8 cellular contexts compared by ENCODE assay signal in the genomic region with DNA sequence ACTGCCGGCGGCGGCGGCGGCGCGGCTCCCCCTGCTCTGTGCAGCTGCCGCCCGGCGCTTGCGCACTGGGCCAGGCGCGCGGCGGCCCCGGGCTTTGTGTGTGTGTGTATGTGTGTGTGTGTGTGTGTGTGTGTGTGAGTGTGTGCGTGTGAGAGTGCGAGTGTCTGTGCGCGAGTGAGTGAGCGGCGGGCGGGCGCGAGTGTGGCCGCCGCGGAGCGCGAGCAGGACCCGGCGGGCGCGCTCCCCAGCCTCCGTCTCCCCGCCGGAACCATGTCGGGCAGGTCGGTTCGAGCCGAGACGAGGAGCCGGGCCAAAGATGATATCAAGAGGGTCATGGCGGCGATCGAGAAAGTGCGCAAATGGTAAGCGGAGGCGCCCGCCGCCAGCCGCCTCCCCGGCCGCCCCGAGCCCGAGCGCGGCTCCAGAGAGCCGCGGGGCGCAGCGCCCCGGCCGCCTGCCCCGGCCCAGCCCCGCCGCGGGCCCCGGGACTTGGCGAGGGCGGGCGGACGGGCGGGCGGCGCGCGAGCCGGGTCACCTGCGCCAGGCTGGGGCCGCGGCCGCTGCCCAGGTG. TPM values are rescaled to one million over a fixed set of nuclear protein-coding genes. Genes with fewer than 3 reads are reported as not detected.
DNase-seq lines count a peak whose midpoint lies in the region; ATAC-seq, FAIRE-seq and TF ChIP-seq lines count a peak whose summit lies in the region.

BCL7A (plus strand) TSS at position 63 of the 571 bp plus-strand sequence; CDS start at position 271, 208 bp downstream.

- H3K4me2 ChIP-seq in parathyroid adenoma (ENCODE audit: low read length) = peak within 1 kb of the TSS; percentile 88

- intact Hi-C loops in heart left ventricle (cut with DNase I) = loop anchor here in 5 of 10 donors (5.0 to 10.0 kb wide), 4 partner anchors 55 to 105 kb away; partner anchors contain the start of gene CFAP251 (in 4 of the 5)

- peak within 1 kb of the TSS; percentile 79 for H3K9ac ChIP-seq in adipocyte (ENCODE audit: low read length)
- H3K9ac ChIP-seq in parathyroid adenoma = peak within 1 kb of the TSS; percentile 77

- ATAC-seq in heart left ventricle = peak; percentile 57 to 84 (median 77)
- no peak for ATAC-seq in GM21447 (IDR thresholded peaks at IDR 0.05; ENCODE audit: unreplicated experiment)

- H3K79me2 ChIP-seq in parathyroid adenoma = peaks cover 27% of the 10 kb centered on the region

- in situ Hi-C loops in KBM-7 (cut with MboI; ENCODE audit: low pct_unique_long_range_greater_than_20kb, low sequenced_read_pairs) = no loop called here

- no peaks in the 10 kb centered on the region for H3K27me3 ChIP-seq in SJSA1 (replicated peaks)
- H3K27me3 ChIP-seq in adipocyte (replicated peaks; ENCODE audit: control insufficient read depth, insufficient read depth, low read length) = no peaks in the 10 kb centered on the region
- H3K27me3 ChIP-seq in heart left ventricle = peaks cover 0 to 11% (median 0%) of the 10 kb centered on the region in 9 donors
- H3K27me3 ChIP-seq in parathyroid adenoma (ENCODE audit: control insufficient read depth, insufficient read depth, low read length) = no peaks in the 10 kb centered on the region

- H3K27ac ChIP-seq in SJSA1 = peak within 1 kb of the TSS; percentile 21; the same call in 1 of the 2 replicates
- H3K27ac ChIP-seq in heart left ventricle = peak within 1 kb of the TSS; percentile 72 to 94 (median 81)
- H3K27ac ChIP-seq in parathyroid adenoma = peak within 1 kb of the TSS; percentile 87

- no peak for TF ChIP-seq POLR2A in heart left ventricle (IDR thresholded peaks at IDR 0.05)

- DNase-seq in EL (peak; percentile 69), KBM-7 (peak; percentile 93), SJSA1 (ENCODE audit: low read depth in 1 of 2, low spot score in 2 of 2) (peak; percentile 64 to 73), adipocyte (ENCODE audit: low read depth) (peak; percentile 76), heart left ventricle (peak; percentile 66 to 81 (median 73)), urothelium cell line (ENCODE audit: low spot score) (peak; percentile 78)

- WGBS in heart left ventricle, 4 donors = 0 to 1% (median 1%) methylated on average over 17 to 83 of the region's 83 CpGs

- peak within 1 kb of the TSS; percentile 87 for H2AFZ ChIP-seq in parathyroid adenoma

- FAIRE-seq in urothelium cell line (lab: Jason Lieb, UNC) = no peak

- H3K36me3 ChIP-seq in SJSA1 = no peaks in the 10 kb centered on the region
- H3K36me3 ChIP-seq in adipocyte (ENCODE audit: control insufficient read depth, insufficient read depth, low read length, severe bottlenecking) = no peaks in the 10 kb centered on the region
- H3K36me3 ChIP-seq in heart left ventricle = no peaks in the 10 kb centered on the region
- H3K36me3 ChIP-seq in parathyroid adenoma (ENCODE audit: control insufficient read depth, insufficient read depth, low read length) = no peaks in the 10 kb centered on the region

- H3K4me3 ChIP-seq in SJSA1 (peak within 1 kb of the TSS; percentile 82), adipocyte (ENCODE audit: low read length) (peak within 1 kb of the TSS; percentile 80), heart left ventricle (peak within 1 kb of the TSS; percentile 42 to 88 (median 71)), parathyroid adenoma (ENCODE audit: low read depth, low read length) (peak within 1 kb of the TSS; percentile 76)

- H3K9me3 ChIP-seq in SJSA1 (replicated peaks) (no peaks in the 10 kb centered on the region; the same call in 1 of the 2 replicates), adipocyte (ENCODE audit: control insufficient read depth, low read length) (peaks cover 12% of the 10 kb centered on the region), heart left ventricle (peaks cover 0 to 13% (median 9%) of the 10 kb centered on the region in 12 donors), parathyroid adenoma (ENCODE audit: control insufficient read depth, low read length) (no peaks in the 10 kb centered on the region)

- TF ChIP-seq CTCF in heart left ventricle (IDR thresholded peaks at IDR 0.05) (no peak), parathyroid adenoma (IDR thresholded peaks at IDR 0.05) (no peak)

- peaks cover 21% of the 10 kb centered on the region for H3K4me1 ChIP-seq in SJSA1 (replicated peaks)
- H3K4me1 ChIP-seq in adipocyte (ENCODE audit: control insufficient read depth, insufficient read depth, low read length) = peaks cover 16% of the 10 kb centered on the region
- peaks cover 3 to 32% (median 16%) of the 10 kb centered on the region in 12 donors for H3K4me1 ChIP-seq in heart left ventricle
- H3K4me1 ChIP-seq in parathyroid adenoma = peaks cover 4% of the 10 kb centered on the region

RNA-seq across cellular contexts. Expression of gene BCL7A, which starts in this region (rescaled TPM):
- total RNA-seq in SJSA1 (2014; rRNA removed; shearing (Covaris generic)) = 1.5 and 6.4 TPM in 2 replicates
- total RNA-seq in heart left ventricle = 10 to 100 TPM; 11.4 to 22.1 (median 14.3) TPM
- polyA plus RNA-seq in heart left ventricle = 10 to 100 TPM in 1 of 2 donors, 1 to 10 TPM in 1; 4.0 to 14.4 TPM

Comparison
In these comparisons a context has a peak if more than half of its experiments do, and no peak if none do; other contexts are left out.
1. H3K27ac ChIP-seq: peak in every context shown above with its lines; median percentile 87 in parathyroid adenoma; 81 in heart left ventricle; 21 in SJSA1.